Comparison of ENCODE assay signal across 8 cellular contexts in genomic region chr6:28634758-28635546, GRCh38.
A peak's percentile ranks its signal among the peaks of the same experiment; 100 is the strongest.
DNase-seq lines count a peak whose midpoint lies in the region; ATAC-seq, FAIRE-seq and TF ChIP-seq lines count a peak whose summit lies in the region.

No MANE protein-coding gene starts in this region.

- TF ChIP-seq RAD21 in HepG2 (CRISPR knock-in tag; IDR thresholded peaks at IDR 0.05), result no peak

- intact Hi-C loops in HepG2 (cut with micrococcal nuclease; ENCODE audit: unreplicated experiment), result no loop called here

- DNase-seq in BJ (ENCODE audit: low read depth), result no peak
- DNase-seq in HuH-7 (ENCODE audit: low spot score), result peak; percentile 74
- DNase-seq in astrocyte of the spinal cord (ENCODE audit: low read depth, low spot score), result no peak
- DNase-seq in HepG2 (ENCODE audit: low spot score), result peak; percentile 50
- DNase-seq in activated CD4-positive, CD25-positive, alpha-beta regulatory T cell (lab: John Stamatoyannopoulos, UW), result no peak
- no peak for DNase-seq in mesenteric fat pad (ENCODE audit: low spot score)
- no peak for DNase-seq in stimulated activated CD4-positive, alpha-beta T cell treated with anti-CD3 and anti-CD28 coated beads, Interleukin-1b, Interleukin-23, amount 100 ng/mL, for 48 hours

- peak; percentile 48 for FAIRE-seq in HepG2 (lab: Jason Lieb, UNC)

- peak overlapping the region; percentile 48 for H2AFZ ChIP-seq in HepG2 (ENCODE audit: low read length)

- no peak overlapping the region for H3K27ac ChIP-seq in HepG2 (ENCODE audit: extremely low read length, insufficient read depth, low read length)

- CTCF ChIA-PET in BJ (lab: Yijun Ruan, JAX), result no interaction called here
- CTCF ChIA-PET in HepG2 (lab: Yijun Ruan, JAX; ENCODE audit: low intra/inter-chr PET ratio, low total read pairs), result no interaction called here

- TF ChIP-seq CTCF in BJ (IDR thresholded peaks at IDR 0.05; ENCODE audit: insufficient read depth, low read depth, low read length) (no peak), astrocyte of the spinal cord (IDR thresholded peaks at IDR 0.05; ENCODE audit: low read depth, low read length) (no peak), HepG2 (CRISPR knock-in tag; IDR thresholded peaks at IDR 0.05) (peak; percentile 18; the same call in 1 of the 2 replicates)

- H3K27me3 ChIP-seq in BJ (ENCODE audit: control insufficient read depth, insufficient read depth, low read length) (peaks cover 16% of the 10 kb centered on the region), HepG2 (ENCODE audit: control insufficient read depth in 1 of 2, insufficient read depth in 2 of 2, low read length in 2 of 2) (peaks cover 0 to 26% of the 10 kb centered on the region in 2 experiments; a peak in 3 of 5 replicates)

- WGBS in HepG2 (ENCODE audit: low lambda C conversion rate), result 3% methylated on average over 44 of the region's 48 CpGs

- no peak for TF ChIP-seq POLR2A in HepG2 (IDR thresholded peaks at IDR 0.05; ENCODE audit: insufficient read depth in 1 of 2, low read depth in 2 of 2, low read length in 2 of 2)

- no TSS peak for BruUV-seq in HepG2 (replicated peaks; lab: Mats Ljungman, UMichigan)

- in situ Hi-C loops in astrocyte of the spinal cord (cut with HindIII; ENCODE audit: low sequenced_read_pairs), result no loop called here
- in situ Hi-C loops in HepG2 (cut with HindIII; ENCODE audit: extremely low pct_ligation_motif_present, low pct_unique_long_range_greater_than_20kb), result no loop called here

- H3K4me2 ChIP-seq in HepG2 (ENCODE audit: low read depth, low read length), result peak overlapping the region; percentile 96

- H3K9me3 ChIP-seq in HepG2 (ENCODE audit: low read length), result no peaks in the 10 kb centered on the region

- H3K4me3 ChIP-seq in BJ (ENCODE audit: low read depth, low read length) (peak overlapping the region; percentile 6), astrocyte of the spinal cord (ENCODE audit: low read depth, low read length) (peak overlapping the region; percentile 33), HepG2 (replicated peaks in 1 of 3; ENCODE audit: insufficient read depth in 1 of 3, low read depth in 2 of 3, low read length in 3 of 3) (peak overlapping the region; percentile 49 to 75 (median 53))

- H3K36me3 ChIP-seq in BJ (ENCODE audit: control insufficient read depth, insufficient read depth, low read length), result no peaks in the 10 kb centered on the region
- no peaks in the 10 kb centered on the region for H3K36me3 ChIP-seq in HepG2 (replicated peaks in 1 of 2; ENCODE audit: control insufficient read depth in 1 of 2, insufficient read depth in 2 of 2, low read length in 2 of 2)

- H3K4me1 ChIP-seq in HepG2 (ENCODE audit: insufficient read depth, low read length), result peaks cover 31% of the 10 kb centered on the region

- H3K79me2 ChIP-seq in HepG2 (ENCODE audit: insufficient read depth, low read length), result no peaks in the 10 kb centered on the region

- no peak for TF ChIP-seq EP300 in HepG2 (IDR thresholded peaks at IDR 0.05; ENCODE audit: low read depth in 2 of 2, low read length in 2 of 2)
- no peak for TF ChIP-seq EP300 in HepG2 (CRISPR knock-in tag; IDR thresholded peaks at IDR 0.05; ENCODE audit: borderline replicate concordance)

- POLR2A ChIA-PET in BJ (lab: Charles Lee), result no interaction called here
- POLR2A ChIA-PET in HepG2 (lab: Yijun Ruan, JAX), result interaction anchor here (1.1 to 1.2 kb wide), 2 partner anchors 8 to 46 kb away, joined by 3 to 5 read pairs; no protein-coding TSS in a partner anchor

- no peaks in the 10 kb centered on the region for H4K20me1 ChIP-seq in HepG2 (ENCODE audit: insufficient read depth, low read length)

- peak overlapping the region; percentile 20; the same call in 1 of the 2 replicates for H3K9ac ChIP-seq in HepG2 (ENCODE audit: insufficient read depth, low read depth, low read length)

- ATAC-seq in HepG2, result peak; percentile 92
- ATAC-seq in HG03108 (IDR thresholded peaks at IDR 0.05; ENCODE audit: unreplicated experiment), result no peak

TF ChIP-seq in HepG2, 621 proteins besides CTCF, POLR2A, EP300 and RAD21 (continues in another document):
- TF ChIP-seq ZNF280B (CRISPR knock-in tag; IDR thresholded peaks at IDR 0.05; ENCODE audit: borderline replicate concordance) (no peak), HMGXB4 (CRISPR knock-in tag; IDR thresholded peaks at IDR 0.05; ENCODE audit: borderline replicate concordance in 1 of 2, low read depth in 1 of 2) (peak in 1 of 2 experiments; percentile 36; a peak in 1 of 4 replicates), HNRNPK (IDR thresholded peaks at IDR 0.05; ENCODE audit: low read depth, low read length, poor library complexity, severe bottlenecking) (no peak), ZNF564 (CRISPR knock-in tag; IDR thresholded peaks at IDR 0.05) (no peak), ZNF83 (CRISPR knock-in tag; IDR thresholded peaks at IDR 0.05; ENCODE audit: borderline replicate concordance) (no peak), POLR2G (IDR thresholded peaks at IDR 0.05; ENCODE audit: low read depth, low read length) (no peak), ELF3 (CRISPR knock-in tag; IDR thresholded peaks at IDR 0.05) (no peak), CBX1 (IDR thresholded peaks at IDR 0.05; ENCODE audit: low read depth) (no peak), PLRG1 (conservative IDR thresholded peaks at IDR 0.05) (no peak), FOSL1 (CRISPR knock-in tag; IDR thresholded peaks at IDR 0.05; ENCODE audit: borderline replicate concordance) (no peak), RFX5 (IDR thresholded peaks at IDR 0.05; ENCODE audit: low read depth, low read length) (no peak), ZNF773 (CRISPR knock-in tag; IDR thresholded peaks at IDR 0.05; ENCODE audit: borderline replicate concordance) (no peak), MXD3 (CRISPR knock-in tag; IDR thresholded peaks at IDR 0.05) (no peak), RERE (CRISPR knock-in tag; IDR thresholded peaks at IDR 0.05; ENCODE audit: low read depth) (no peak)

Comparison
In these comparisons a context has a peak if more than half of its experiments do, and no peak if none do; other contexts are left out.
1. DNase-seq: peak in HuH-7 (single experiment) and HepG2 (single experiment); none in BJ (single experiment), astrocyte of the spinal cord (single experiment), activated CD4-positive, CD25-positive, alpha-beta regulatory T cell (0 of 4), mesenteric fat pad (single experiment) and stimulated activated CD4-positive, alpha-beta T cell treated with anti-CD3 and anti-CD28 coated beads, Interleukin-1b, Interleukin-23, amount 100 ng/mL, for 48 hours (single experiment).
2. Peak in every context shown above with its lines, with median percentiles within 50 percentile points of each other: H3K4me3 ChIP-seq.